8 cellular contexts compared by ENCODE assay signal in genomic region chr15:29090617-29091466, GRCh38.
DNase-seq lines count a peak whose midpoint lies in the region; ATAC-seq and TF ChIP-seq lines count a peak whose summit lies in the region.

No MANE protein-coding gene starts in this region.

- ATAC-seq in lower lobe of right lung (peak; percentile 31 to 46), HG02763 (IDR thresholded peaks at IDR 0.05; ENCODE audit: unreplicated experiment) (no peak)

- H3K9ac ChIP-seq in mammary epithelial cell (ENCODE audit: insufficient read depth, low read length), result no peak overlapping the region
- no peak overlapping the region for H3K9ac ChIP-seq in SK-N-SH

- peak; percentile 63 for TF ChIP-seq RAD21 in SK-N-SH (IDR thresholded peaks at IDR 0.05; ENCODE audit: low read length)

- no peaks in the 10 kb centered on the region for H3K27me3 Mint-ChIP-seq in MCF 10A (ENCODE audit: insufficient read depth, unreplicated experiment)

- H3K4me1 ChIP-seq in mammary epithelial cell (ENCODE audit: insufficient read depth, low read length), result no peaks in the 10 kb centered on the region
- no peaks in the 10 kb centered on the region; a peak in 1 of 4 replicates for H3K4me1 ChIP-seq in SK-N-SH (ENCODE audit: control insufficient read depth in 1 of 2, insufficient read depth in 2 of 2, low read depth in 1 of 2, low read length in 1 of 2)
- H3K4me1 ChIP-seq in ascending aorta, result no peaks in the 10 kb centered on the region
- no peaks in the 10 kb centered on the region for H3K4me1 ChIP-seq in lower lobe of right lung
- no peaks in the 10 kb centered on the region for H3K4me1 ChIP-seq in testis

- no peak overlapping the region for H3K4me3 Mint-ChIP-seq in MCF 10A (ENCODE audit: unreplicated experiment)

- H3K4me3 ChIP-seq in mammary epithelial cell (replicated peaks in 1 of 3; ENCODE audit: insufficient read depth in 1 of 3, low read depth in 2 of 3, low read length in 3 of 3) (no peak overlapping the region), SK-N-SH (ENCODE audit: low read depth in 2 of 2, low read length in 1 of 2) (peak overlapping the region in 1 of 2 experiments; percentile 17; a peak in 1 of 4 replicates), ascending aorta (no peak overlapping the region), lower lobe of right lung (no peak overlapping the region), testis (no peak overlapping the region)

- peaks cover 8% of the 10 kb centered on the region for H3K9me3 Mint-ChIP-seq in MCF 10A (ENCODE audit: unreplicated experiment)

- BruUV-seq in MCF 10A (replicated peaks; lab: Mats Ljungman, UMichigan) (no TSS peak), mammary epithelial cell (replicated peaks; lab: Mats Ljungman, UMichigan) (no TSS peak)

- H3K27me3 ChIP-seq in mammary epithelial cell (ENCODE audit: insufficient read depth, low read length) (no peaks in the 10 kb centered on the region), SK-N-SH (ENCODE audit: insufficient read depth) (no peaks in the 10 kb centered on the region), ascending aorta (no peaks in the 10 kb centered on the region), lower lobe of right lung (ENCODE audit: low read depth) (no peaks in the 10 kb centered on the region), testis (no peaks in the 10 kb centered on the region)

- H4K20me1 ChIP-seq in mammary epithelial cell (ENCODE audit: insufficient read depth, low read length) (no peaks in the 10 kb centered on the region), SK-N-SH (ENCODE audit: insufficient read depth) (no peaks in the 10 kb centered on the region)

- TF ChIP-seq EP300 in SK-N-SH (IDR thresholded peaks at IDR 0.05; ENCODE audit: borderline replicate concordance in 1 of 2, low read depth in 1 of 2, low read length in 1 of 2), result no peak

- H3K79me2 ChIP-seq in mammary epithelial cell (ENCODE audit: insufficient read depth, low read length) (no peaks in the 10 kb centered on the region), SK-N-SH (ENCODE audit: insufficient read depth) (no peaks in the 10 kb centered on the region)

- dilution Hi-C loops in mammary epithelial cell (cut with HindIII; ENCODE audit: low sequenced_read_pairs), result loop anchor here (5.0 kb wide), 1 partner anchor 39 kb away; no protein-coding TSS in a partner anchor

- intact Hi-C loops in MCF 10A (cut with micrococcal nuclease), result loop anchor here (1.0 kb wide), 1 partner anchor 93 kb away; no protein-coding TSS in a partner anchor
- intact Hi-C loops in mammary epithelial cell (cut with micrococcal nuclease), result no loop called here
- intact Hi-C loops in ascending aorta (cut with DNase I), result no loop called here
- intact Hi-C loops in lower lobe of right lung (cut with DNase I), result no loop called here
- intact Hi-C loops in testis (cut with DNase I; ENCODE audit: low total_unique reads), result no loop called here

- H2AFZ ChIP-seq in mammary epithelial cell (ENCODE audit: low read depth, low read length) (no peak overlapping the region), SK-N-SH (ENCODE audit: low read depth) (no peak overlapping the region)

- H3K9me3 ChIP-seq in mammary epithelial cell (replicated peaks; ENCODE audit: insufficient read depth, low read length), result peaks cover 53% of the 10 kb centered on the region
- H3K9me3 ChIP-seq in SK-N-SH, result no peaks in the 10 kb centered on the region
- H3K9me3 ChIP-seq in ascending aorta, result no peaks in the 10 kb centered on the region
- no peaks in the 10 kb centered on the region for H3K9me3 ChIP-seq in lower lobe of right lung
- H3K9me3 ChIP-seq in testis, result no peaks in the 10 kb centered on the region

- DNase-seq in MCF 10A (ENCODE audit: unreplicated experiment) (peak; percentile 21), mammary epithelial cell (no peak), SK-N-SH (peak; percentile 79), ascending aorta (ENCODE audit: low spot score in 2 of 2) (no peak), lower lobe of right lung (no peak), testis (peak; percentile 36), NCI-H226 (no peak)

- H3K27ac Mint-ChIP-seq in MCF 10A (ENCODE audit: low read depth, unreplicated experiment), result no peak overlapping the region

- H3F3A ChIP-seq in SK-N-SH (replicated peaks; ENCODE audit: insufficient read depth), result no peaks in the 10 kb centered on the region

- H3K4me1 Mint-ChIP-seq in MCF 10A (ENCODE audit: insufficient read depth, unreplicated experiment), result no peaks in the 10 kb centered on the region

- no peaks in the 10 kb centered on the region for H3K36me3 Mint-ChIP-seq in MCF 10A (ENCODE audit: insufficient read depth, unreplicated experiment)

- peak; percentile 88 for TF ChIP-seq CTCF in MCF 10A (IDR thresholded peaks at IDR 0.05; ENCODE audit: unreplicated experiment)
- no peak for TF ChIP-seq CTCF in mammary epithelial cell (conservative IDR thresholded peaks at IDR 0.05 in 1 of 2, IDR thresholded peaks at IDR 0.05 in 1 of 2; ENCODE audit: extremely low read depth in 1 of 2, insufficient read depth in 1 of 2, low read depth in 1 of 2, low read length in 2 of 2)
- peak; percentile 85 for TF ChIP-seq CTCF in SK-N-SH (IDR thresholded peaks at IDR 0.05)
- TF ChIP-seq CTCF in ascending aorta (IDR thresholded peaks at IDR 0.05), result peak; percentile 17 to 42 (median 34)
- TF ChIP-seq CTCF in lower lobe of right lung (IDR thresholded peaks at IDR 0.05), result peak; percentile 63
- TF ChIP-seq CTCF in testis (IDR thresholded peaks at IDR 0.05), result peak; percentile 39 to 83 (median 61)

- WGBS in mammary epithelial cell (ENCODE audit: low coverage, missing lambda C conversion rate), result 66% methylated on average over 7 of the region's 15 CpGs
- 64% methylated on average over 10 of the region's 15 CpGs for WGBS in SK-N-SH (ENCODE audit: low lambda C conversion rate)
- 82 to 83% methylated on average over 4 to 15 of the region's 15 CpGs for WGBS in testis, 2 donors

- in situ Hi-C loops in mammary epithelial cell (cut with MboI; ENCODE audit: low sequenced_read_pairs in 2 of 2), result no loop called here

- H3K4me2 ChIP-seq in mammary epithelial cell (ENCODE audit: insufficient read depth, low read depth, low read length), result no peak overlapping the region
- H3K4me2 ChIP-seq in SK-N-SH, result no peak overlapping the region

- H3K27ac ChIP-seq in mammary epithelial cell (ENCODE audit: insufficient read depth, low read depth, low read length), result no peak overlapping the region
- no peak overlapping the region for H3K27ac ChIP-seq in SK-N-SH (ENCODE audit: low read depth in 2 of 2, low read length in 1 of 2)
- H3K27ac ChIP-seq in ascending aorta, result no peak overlapping the region
- no peak overlapping the region for H3K27ac ChIP-seq in lower lobe of right lung
- no peak overlapping the region for H3K27ac ChIP-seq in testis

- POLR2A ChIA-PET in MCF 10A (lab: Yijun Ruan, JAX), result interaction anchor here (0.7 kb wide), 1 partner anchor 71 kb away, joined by 3 read pairs; no protein-coding TSS in a partner anchor
- POLR2A ChIA-PET in SK-N-SH (lab: Yijun Ruan, JAX), result no interaction called here

- no peaks in the 10 kb centered on the region for H3K9me2 ChIP-seq in SK-N-SH

- TF ChIP-seq POLR2A in testis (IDR thresholded peaks at IDR 0.05), result no peak

- CTCF ChIA-PET in MCF 10A (lab: Yijun Ruan, JAX) (interaction anchor here (0.5 to 2.6 kb wide), 15 partner anchors 8 to 1363 kb away, joined by 3 to 20 read pairs (median 3); no protein-coding TSS in a partner anchor), mammary epithelial cell (lab: Charles Lee; ENCODE audit: low non-redundant PET) (no interaction called here), SK-N-SH (lab: Yijun Ruan, JAX) (interaction anchor here (0.6 to 6.9 kb wide), 40 partner anchors 9 to 229 kb away, joined by 3 to 51 read pairs (median 5); partner anchors contain the start of gene APBA2)

- H3K36me3 ChIP-seq in mammary epithelial cell (ENCODE audit: insufficient read depth, low read length) (no peaks in the 10 kb centered on the region), SK-N-SH (replicated peaks in 1 of 2; ENCODE audit: control insufficient read depth in 1 of 2, insufficient read depth in 2 of 2, low read length in 1 of 2) (no peaks in the 10 kb centered on the region), ascending aorta (no peaks in the 10 kb centered on the region), lower lobe of right lung (no peaks in the 10 kb centered on the region), testis (ENCODE audit: low read depth, missing control alignments) (no peaks in the 10 kb centered on the region)

TF ChIP-seq in SK-N-SH, 30 proteins besides CTCF, POLR2A, EP300 and RAD21:
- TF ChIP-seq GATA2 (CRISPR knock-in tag; IDR thresholded peaks at IDR 0.05) (no peak), SMC3 (IDR thresholded peaks at IDR 0.05; ENCODE audit: low read depth, low read length) (peak; percentile 55)

Comparison
In these comparisons a context has a peak if more than half of its experiments do, and no peak if none do; other contexts are left out.
1. DNase-seq: peak in MCF 10A (single experiment), SK-N-SH (single experiment) and testis (single experiment); none in mammary epithelial cell (single experiment), ascending aorta (0 of 2), lower lobe of right lung (single experiment) and NCI-H226 (single experiment).
2. CTCF ChIP-seq: peak in MCF 10A (single experiment), SK-N-SH (single experiment), ascending aorta (3 of 3), lower lobe of right lung (single experiment) and testis (3 of 3); none in mammary epithelial cell (0 of 2).